ENCODE assay signal across 1 cellular context in genomic region chr7:101122933-101123702, GRCh38.
A peak's percentile ranks its signal among the peaks of the same experiment; 100 is the strongest.
TF ChIP-seq lines count a peak whose summit lies in the region.

No MANE protein-coding gene starts in this region.

TF ChIP-seq in IMR-90, 13 proteins besides CTCF, POLR2A, EP300 and RAD21:
- TF ChIP-seq NFE2L2 (IDR thresholded peaks at IDR 0.05; ENCODE audit: low read depth, low read length), result no peak
- TF ChIP-seq CEBPB (IDR thresholded peaks at IDR 0.05; ENCODE audit: low read depth, low read length), result 0 out of 2 replicates have a peak, but pooled peaks have one; percentile 35
